18 cellular contexts compared by ENCODE assay signal in genomic region chrY:9001231-9001630, GRCh38.
"Had no signal": no experiment of that assay in that cellular context is flagged by ENCODE, and none has a peak within 500 bp of the region (broad histone marks: within the 10 kb centered on the region; RNA-seq: fewer than 3 reads in every experiment).

No MANE protein-coding gene starts in this region.

- H3K27ac ChIP-seq: coronary artery, esophagus squamous epithelium, neutrophil, parathyroid adenoma had no signal

- DNase-seq: activated CD4-positive, alpha-beta T cell treated with anti-CD3 and anti-CD28 coated beads, Interleukin-2, amount 10 ng/mL, durations not matched to agents 24 days and 14 days; activated CD8-positive, alpha-beta T cell treated with anti-CD3 and anti-CD28 coated beads, Interleukin-2, amount 10 ng/mL, durations not matched to agents 7 days and 5 days; activated naive CD4-positive, alpha-beta T cell treated with Interleukin-2 at 50 U/mL for 16 hours; activated naive CD8-positive, alpha-beta T cell treated with anti-CD3 and anti-CD28 coated beads, Interleukin-2, amount 10 ng/mL, durations not matched to agents 7 days and 5 days; activated T-cell treated with anti-CD3 and anti-CD28 coated beads, Interleukin-2, amount 50 U/mL, for 24 hours; amygdala; central memory CD4-positive, alpha-beta T cell; esophagus squamous epithelium; left cardiac atrium; natural killer cell; stimulated activated CD4-positive, alpha-beta T cell treated with anti-CD3 and anti-CD28 coated beads, Interleukin-12 subunit alpha, Interleukin-12 subunit beta, amount 100 ng/mL, for 4 hours; stimulated activated CD4-positive, alpha-beta T cell treated with anti-CD3 and anti-CD28 coated beads, Interleukin-1b, Interleukin-23, amount 100 ng/mL, for 48 hours; stimulated activated CD8-positive, alpha-beta memory T cell treated with anti-CD3 and anti-CD28 coated beads, Interleukin-4, amount 100 ng/mL, for 48 hours; stimulated activated naive CD4-positive, alpha-beta T cell had no signal

- H3K4me3 ChIP-seq: coronary artery, esophagus squamous epithelium, lung had no signal

- H3K9me3 ChIP-seq: esophagus squamous epithelium, neutrophil had no signal

- ATAC-seq: activated CD8-positive, alpha-beta T cell treated with anti-CD3 and anti-CD28 coated beads, Interleukin-2, amount 10 ng/mL, durations not matched to agents 7 days and 5 days; natural killer cell had no signal

- H3K4me1 ChIP-seq: esophagus squamous epithelium, parathyroid adenoma had no signal

- H3K27me3 ChIP-seq: esophagus squamous epithelium, neutrophil had no signal

- H3K36me3 ChIP-seq: esophagus squamous epithelium, neutrophil had no signal
